Comparison of ENCODE assay signal across 1 cellular context in genomic region chr19:29942404-29943261, GRCh38.
TF ChIP-seq lines count a peak whose summit lies in the region.

No MANE protein-coding gene starts in this region.

TF ChIP-seq in HepG2, 621 proteins besides CTCF, POLR2A, EP300 and RAD21 (continued from another document and continues in another):
- no peak for TF ChIP-seq HNF1A (IDR thresholded peaks at IDR 0.05; ENCODE audit: low read depth)
- TF ChIP-seq HNF1A (CRISPR knock-in tag; IDR thresholded peaks at IDR 0.05; ENCODE audit: borderline replicate concordance): 0 out of 2 replicates have a peak, but pooled peaks have one; percentile 35
- 0 out of 2 replicates have a peak, but pooled peaks have one; percentile 7 for TF ChIP-seq RARA (CRISPR knock-in tag; IDR thresholded peaks at IDR 0.05)
- no peak for TF ChIP-seq ZNF180 (CRISPR knock-in tag; IDR thresholded peaks at IDR 0.05; ENCODE audit: borderline replicate concordance, low read depth)
- TF ChIP-seq IKZF4 (CRISPR knock-in tag; IDR thresholded peaks at IDR 0.05; ENCODE audit: borderline replicate concordance, low read depth, not compliant biosample characterization): no peak
- peak; percentile 46 for TF ChIP-seq ZNF574 (CRISPR knock-in tag; IDR thresholded peaks at IDR 0.05)
- TF ChIP-seq ELF4 (CRISPR knock-in tag; IDR thresholded peaks at IDR 0.05; ENCODE audit: borderline replicate concordance): no peak
- 0 out of 2 replicates have a peak, but pooled peaks have one; percentile 40 for TF ChIP-seq ZNF670 (CRISPR knock-in tag; IDR thresholded peaks at IDR 0.05; ENCODE audit: borderline replicate concordance)
- TF ChIP-seq, protein P1, sequence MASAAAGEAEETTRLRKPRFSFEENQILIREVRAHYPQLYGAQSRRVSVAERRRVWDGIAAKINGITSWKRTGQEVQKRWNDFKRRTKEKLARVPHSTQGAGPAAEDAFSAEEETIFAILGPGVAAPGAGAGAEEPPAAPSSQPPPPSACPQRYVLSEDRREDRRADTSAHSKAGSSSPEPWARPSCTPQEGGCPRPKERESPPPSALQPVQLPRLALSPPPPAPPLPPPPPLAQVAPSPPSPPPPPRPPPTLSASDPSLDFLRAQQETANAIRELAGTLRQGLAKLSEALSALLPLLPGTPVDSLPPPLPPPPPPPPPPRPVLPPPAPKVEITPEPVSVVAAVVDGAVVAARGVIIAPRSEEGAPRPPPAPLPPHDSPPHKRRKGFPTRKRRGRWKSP (CRISPR knock-in tag; IDR thresholded peaks at IDR 0.05): no peak; the same call in 1 of the 2 replicates
- peak; percentile 25; the same call in 1 of the 2 replicates for TF ChIP-seq MXD3 (CRISPR knock-in tag; IDR thresholded peaks at IDR 0.05)
- peak; percentile 41; the same call in 1 of the 2 replicates for TF ChIP-seq ZMYM4 (CRISPR knock-in tag; IDR thresholded peaks at IDR 0.05)
- TF ChIP-seq ZBTB38 (CRISPR knock-in tag; IDR thresholded peaks at IDR 0.05): 0 out of 2 replicates have a peak, but pooled peaks have one; percentile 17
- 0 out of 2 replicates have a peak, but pooled peaks have one; percentile 39 for TF ChIP-seq ESRRA (CRISPR knock-in tag; IDR thresholded peaks at IDR 0.05; ENCODE audit: low read depth)
- peak; percentile 15; the same call in 1 of the 2 replicates for TF ChIP-seq ZNF709 (CRISPR knock-in tag; IDR thresholded peaks at IDR 0.05)
- TF ChIP-seq ZFP82 (CRISPR knock-in tag; IDR thresholded peaks at IDR 0.05; ENCODE audit: borderline replicate concordance): peak; percentile 75; the same call in 1 of the 2 replicates
- no peak for TF ChIP-seq TARDBP (CRISPR knock-in tag; IDR thresholded peaks at IDR 0.05)
- 0 out of 2 replicates have a peak, but pooled peaks have one; percentile 13 for TF ChIP-seq ZNF331 (CRISPR knock-in tag; IDR thresholded peaks at IDR 0.05)
- TF ChIP-seq, protein P2, sequence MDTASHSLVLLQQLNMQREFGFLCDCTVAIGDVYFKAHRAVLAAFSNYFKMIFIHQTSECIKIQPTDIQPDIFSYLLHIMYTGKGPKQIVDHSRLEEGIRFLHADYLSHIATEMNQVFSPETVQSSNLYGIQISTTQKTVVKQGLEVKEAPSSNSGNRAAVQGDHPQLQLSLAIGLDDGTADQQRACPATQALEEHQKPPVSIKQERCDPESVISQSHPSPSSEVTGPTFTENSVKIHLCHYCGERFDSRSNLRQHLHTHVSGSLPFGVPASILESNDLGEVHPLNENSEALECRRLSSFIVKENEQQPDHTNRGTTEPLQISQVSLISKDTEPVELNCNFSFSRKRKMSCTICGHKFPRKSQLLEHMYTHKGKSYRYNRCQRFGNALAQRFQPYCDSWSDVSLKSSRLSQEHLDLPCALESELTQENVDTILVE (CRISPR knock-in tag; IDR thresholded peaks at IDR 0.05): peak; percentile 52; the same call in 1 of the 2 replicates
- no peak for TF ChIP-seq ZNF451 (CRISPR knock-in tag; IDR thresholded peaks at IDR 0.05)
- TF ChIP-seq, protein P3, sequence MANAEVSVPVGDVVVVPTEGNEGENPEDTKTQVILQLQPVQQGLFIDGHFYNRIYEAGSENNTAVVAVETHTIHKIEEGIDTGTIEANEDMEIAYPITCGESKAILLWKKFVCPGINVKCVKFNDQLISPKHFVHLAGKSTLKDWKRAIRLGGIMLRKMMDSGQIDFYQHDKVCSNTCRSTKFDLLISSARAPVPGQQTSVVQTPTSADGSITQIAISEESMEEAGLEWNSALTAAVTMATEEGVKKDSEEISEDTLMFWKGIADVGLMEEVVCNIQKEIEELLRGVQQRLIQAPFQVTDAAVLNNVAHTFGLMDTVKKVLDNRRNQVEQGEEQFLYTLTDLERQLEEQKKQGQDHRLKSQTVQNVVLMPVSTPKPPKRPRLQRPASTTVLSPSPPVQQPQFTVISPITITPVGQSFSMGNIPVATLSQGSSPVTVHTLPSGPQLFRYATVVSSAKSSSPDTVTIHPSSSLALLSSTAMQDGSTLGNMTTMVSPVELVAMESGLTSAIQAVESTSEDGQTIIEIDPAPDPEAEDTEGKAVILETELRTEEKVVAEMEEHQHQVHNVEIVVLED (CRISPR knock-in tag; IDR thresholded peaks at IDR 0.05; ENCODE audit: borderline replicate concordance): peak; percentile 48; the same call in 1 of the 2 replicates
- peak; percentile 19 for TF ChIP-seq CBX1 (IDR thresholded peaks at IDR 0.05; ENCODE audit: low read depth)
- peak; percentile 83 for TF ChIP-seq HDAC1 (CRISPR knock-in tag; IDR thresholded peaks at IDR 0.05)
- TF ChIP-seq, protein P4, sequence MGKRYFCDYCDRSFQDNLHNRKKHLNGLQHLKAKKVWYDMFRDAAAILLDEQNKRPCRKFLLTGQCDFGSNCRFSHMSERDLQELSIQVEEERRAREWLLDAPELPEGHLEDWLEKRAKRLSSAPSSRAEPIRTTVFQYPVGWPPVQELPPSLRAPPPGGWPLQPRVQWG (CRISPR knock-in tag; IDR thresholded peaks at IDR 0.05; ENCODE audit: borderline replicate concordance, low read depth): no peak
- peak; percentile 44; the same call in 1 of the 2 replicates for TF ChIP-seq ZNF891 (CRISPR knock-in tag; IDR thresholded peaks at IDR 0.05)
- TF ChIP-seq ZBTB2 (CRISPR knock-in tag; IDR thresholded peaks at IDR 0.05; ENCODE audit: low read depth): peak; percentile 51; the same call in 1 of the 2 replicates
- no peak for TF ChIP-seq GATA4 (IDR thresholded peaks at IDR 0.05; ENCODE audit: borderline replicate concordance, low read depth)
- TF ChIP-seq ZNF552 (CRISPR knock-in tag; IDR thresholded peaks at IDR 0.05; ENCODE audit: borderline replicate concordance): 0 out of 2 replicates have a peak, but pooled peaks have one; percentile 52
- TF ChIP-seq, protein P5, sequence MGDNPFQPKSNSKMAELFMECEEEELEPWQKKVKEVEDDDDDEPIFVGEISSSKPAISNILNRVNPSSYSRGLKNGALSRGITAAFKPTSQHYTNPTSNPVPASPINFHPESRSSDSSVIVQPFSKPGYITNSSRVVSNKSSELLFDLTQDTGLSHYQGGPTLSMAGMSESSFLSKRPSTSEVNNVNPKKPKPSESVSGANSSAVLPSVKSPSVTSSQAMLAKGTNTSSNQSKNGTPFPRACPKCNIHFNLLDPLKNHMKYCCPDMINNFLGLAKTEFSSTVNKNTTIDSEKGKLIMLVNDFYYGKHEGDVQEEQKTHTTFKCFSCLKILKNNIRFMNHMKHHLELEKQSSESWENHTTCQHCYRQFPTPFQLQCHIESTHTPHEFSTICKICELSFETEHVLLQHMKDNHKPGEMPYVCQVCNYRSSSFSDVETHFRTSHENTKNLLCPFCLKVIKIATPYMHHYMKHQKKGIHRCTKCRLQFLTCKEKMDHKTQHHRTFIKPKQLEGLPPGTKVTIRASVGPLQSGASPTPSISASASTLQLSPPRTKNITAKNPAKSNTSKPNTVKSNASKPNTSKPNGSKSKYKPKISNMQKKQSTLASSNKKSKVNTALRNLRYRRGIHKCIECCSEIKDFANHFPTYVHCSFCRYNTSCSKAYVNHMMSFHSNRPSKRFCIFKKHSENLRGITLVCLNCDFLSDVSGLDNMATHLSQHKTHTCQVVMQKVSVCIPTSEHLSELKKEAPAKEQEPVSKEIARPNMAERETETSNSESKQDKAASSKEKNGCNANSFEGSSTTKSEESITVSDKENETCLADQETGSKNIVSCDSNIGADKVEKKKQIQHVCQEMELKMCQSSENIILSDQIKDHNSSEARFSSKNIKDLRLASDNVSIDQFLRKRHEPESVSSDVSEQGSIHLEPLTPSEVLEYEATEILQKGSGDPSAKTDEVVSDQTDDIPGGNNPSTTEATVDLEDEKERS (CRISPR knock-in tag; IDR thresholded peaks at IDR 0.05): no peak
- TF ChIP-seq YY1 (IDR thresholded peaks at IDR 0.05; ENCODE audit: insufficient read depth, insufficient replicate concordance, low read depth, low read length): peak; percentile 3
- peak; percentile 53 for TF ChIP-seq KDM2A (CRISPR knock-in tag; IDR thresholded peaks at IDR 0.05; ENCODE audit: borderline replicate concordance, low read depth)
- TF ChIP-seq HES4 (CRISPR knock-in tag; IDR thresholded peaks at IDR 0.05; ENCODE audit: borderline replicate concordance): 0 out of 2 replicates have a peak, but pooled peaks have one; percentile 20
- peak; percentile 53; the same call in 1 of the 2 replicates for TF ChIP-seq ARNTL (CRISPR knock-in tag; IDR thresholded peaks at IDR 0.05)
- TF ChIP-seq MBNL3 (CRISPR knock-in tag; conservative IDR thresholded peaks at IDR 0.05): no peak
- TF ChIP-seq HMGA1 (CRISPR knock-in tag; conservative IDR thresholded peaks at IDR 0.05): no peak
- 0 out of 2 replicates have a peak, but pooled peaks have one; percentile 31 for TF ChIP-seq FOXK1 (CRISPR knock-in tag; IDR thresholded peaks at IDR 0.05; ENCODE audit: borderline replicate concordance, low read depth)
- TF ChIP-seq ZNF367 (CRISPR knock-in tag; IDR thresholded peaks at IDR 0.05; ENCODE audit: borderline replicate concordance): no peak
- no peak for TF ChIP-seq U2AF1 (optimal IDR thresholded peaks at IDR 0.05; ENCODE audit: low read depth, low read length)
- TF ChIP-seq SAP130 (CRISPR knock-in tag; IDR thresholded peaks at IDR 0.05; ENCODE audit: low read depth): peak; percentile 76
- peak; percentile 52 for TF ChIP-seq KMT2B (CRISPR knock-in tag; IDR thresholded peaks at IDR 0.05)
- peak; percentile 33; the same call in 1 of the 2 replicates for TF ChIP-seq TBX2 (CRISPR knock-in tag; IDR thresholded peaks at IDR 0.05; ENCODE audit: borderline replicate concordance)
- peak; percentile 85 for TF ChIP-seq GABPB1 (CRISPR knock-in tag; IDR thresholded peaks at IDR 0.05)
- TF ChIP-seq ZNF382 (CRISPR knock-in tag; IDR thresholded peaks at IDR 0.05; ENCODE audit: borderline replicate concordance): no peak
- peak; percentile 62; the same call in 1 of the 2 replicates for TF ChIP-seq ZNF773 (CRISPR knock-in tag; IDR thresholded peaks at IDR 0.05; ENCODE audit: borderline replicate concordance)
- peak; percentile 22 for TF ChIP-seq MED8 (CRISPR knock-in tag; IDR thresholded peaks at IDR 0.05; ENCODE audit: insufficient replicate concordance)
- 0 out of 2 replicates have a peak, but pooled peaks have one; percentile 47 for TF ChIP-seq ZNF468 (CRISPR knock-in tag; IDR thresholded peaks at IDR 0.05)
- TF ChIP-seq ZNF263 (CRISPR knock-in tag; IDR thresholded peaks at IDR 0.05): 0 out of 2 replicates have a peak, but pooled peaks have one; percentile 17
